6 cellular contexts compared by ENCODE assay signal in genomic region chr6:49370518-49370917, GRCh38.
"Had no signal": no experiment of that assay in that cellular context is flagged by ENCODE, and none has a peak within 500 bp of the region (broad histone marks: within the 10 kb centered on the region; RNA-seq: fewer than 3 reads in every experiment).

No MANE protein-coding gene starts in this region.

- H3K4me1 ChIP-seq: HAP-1 had no signal

- DNase-seq: H7, IMR-90, KG1 had no signal

- H3K4me3 ChIP-seq: GM23338, HAP-1, K562 had no signal

- H3K36me3 ChIP-seq: HAP-1 had no signal

- H3K4me2 ChIP-seq: GM23338 had no signal

- H3K9me3 ChIP-seq: HAP-1 had no signal

- H2AFZ ChIP-seq: GM23338 had no signal

- ATAC-seq: GM23338, K562 had no signal
